ENCODE assay signal across 24 cellular contexts in genomic region chr13:83824561-83824960, GRCh38. TPM values are rescaled to one million over a fixed set of nuclear protein-coding genes. Genes with fewer than 3 reads are reported as not detected.
"Had no signal": no experiment of that assay in that cellular context is flagged by ENCODE, and none has a peak within 500 bp of the region (broad histone marks: within the 10 kb centered on the region; RNA-seq: fewer than 3 reads in every experiment).

No MANE protein-coding gene starts in this region.

- H3K27me3 ChIP-seq: esophagus squamous epithelium, gastroesophageal sphincter, right atrium auricular region, sigmoid colon, testis, tibial nerve, upper lobe of right lung, vagina had no signal

- DNase-seq: cortex of kidney; effector memory CD8-positive, alpha-beta T cell; esophagus squamous epithelium; foreskin fibroblast; glutamatergic neuron; kidney glomerular epithelial cell; mammary epithelial cell; naive thymus-derived CD8-positive, alpha-beta T cell; sigmoid colon; stimulated activated CD4-positive, alpha-beta T cell treated with anti-CD3 and anti-CD28 coated beads, Interleukin-2, amount 100 ng/mL, for 24 hours; stimulated activated CD4-positive, alpha-beta T cell treated with anti-CD3 and anti-CD28 coated beads, Interleukin-4, amount 100 ng/mL, for 4 hours; stimulated activated naive CD4-positive, alpha-beta T cell treated with Interleukin-2 at 50 U/mL for 16 hours; testis; upper lobe of right lung had no signal

- H3K27ac ChIP-seq: esophagus squamous epithelium, gastroesophageal sphincter, right atrium auricular region, sigmoid colon, skin epidermis, testis, tibial nerve, upper lobe of right lung, vagina had no signal

- H3K4me3 ChIP-seq: esophagus squamous epithelium, gastroesophageal sphincter, right atrium auricular region, sigmoid colon, skin epidermis, testis, tibial nerve, upper lobe of right lung, vagina had no signal

RNA-seq across cellular contexts. Expression of gene SLITRK1, which starts 57.7 kb away (rescaled TPM):
- total RNA-seq: epithelial cell of proximal tubule; esophagus squamous epithelium; gastroesophageal sphincter; left lobe of liver; lower leg skin; mammary epithelial cell; mesenteric fat pad; mononuclear cell; naive thymus-derived CD8-positive, alpha-beta T cell; right atrium auricular region; upper lobe of right lung; vagina had no signal
